In genomic region chr11:64868904-64869570, GRCh38 we compare ENCODE assay signal across 8 cellular contexts. TPM values are rescaled to one million over a fixed set of nuclear protein-coding genes. Genes with fewer than 3 reads are reported as not detected.
DNase-seq lines count a peak whose midpoint lies in the region; ATAC-seq lines count a peak whose summit lies in the region.

No MANE protein-coding gene starts in this region.

- peak; percentile 6 for ATAC-seq in left ventricle myocardium superior
- ATAC-seq in stimulated activated naive CD8-positive, alpha-beta T cell treated with anti-CD3 and anti-CD28 coated beads, Interleukin-15, amount 100 ng/mL, for 72 hours, result peak; percentile 27
- ATAC-seq in HG03342 (IDR thresholded peaks at IDR 0.05; ENCODE audit: unreplicated experiment), result no peak
- no peak for ATAC-seq in HG03196 (IDR thresholded peaks at IDR 0.05; ENCODE audit: unreplicated experiment)
- ATAC-seq in GM18517 (IDR thresholded peaks at IDR 0.05; ENCODE audit: unreplicated experiment), result no peak

- peaks cover 67% of the 10 kb centered on the region for H3K4me1 Mint-ChIP-seq in activated T-helper 2 cell treated with anti-CD3 and anti-CD28 coated beads, Interferon-gamma antibody, Interleukin-2, Interleukin-4, amounts not matched to agents 10 μg/mL and 5 μg/mL and 100 μg/mL, durations not matched to agents 14 hours and 24 hours and 36 hours (ENCODE audit: low read depth)
- H3K4me1 Mint-ChIP-seq in stimulated activated naive CD8-positive, alpha-beta T cell treated with anti-CD3 and anti-CD28 coated beads, Interleukin-15, amount 100 ng/mL, for 72 hours, result peaks cover 95% of the 10 kb centered on the region

- intact Hi-C loops in activated T-helper 2 cell treated with anti-CD3 and anti-CD28 coated beads, Interferon-gamma antibody, Interleukin-2, Interleukin-4, amounts not matched to agents 10 μg/mL and 5 μg/mL and 100 μg/mL, durations not matched to agents 14 hours and 24 hours and 36 hours (cut with micrococcal nuclease), result loop anchor here (1.0 kb wide), 1 partner anchor 10 kb away; no protein-coding TSS in a partner anchor
- intact Hi-C loops in left ventricle myocardium superior (cut with micrococcal nuclease), result no loop called here

- H3K27ac Mint-ChIP-seq in activated T-helper 2 cell treated with anti-CD3 and anti-CD28 coated beads, Interferon-gamma antibody, Interleukin-2, Interleukin-4, amounts not matched to agents 10 μg/mL and 5 μg/mL and 100 μg/mL, durations not matched to agents 14 hours and 24 hours and 36 hours, result no peak overlapping the region
- peak overlapping the region in 1 of 2 donors; percentile 57 for H3K27ac Mint-ChIP-seq in stimulated activated naive CD8-positive, alpha-beta T cell treated with anti-CD3 and anti-CD28 coated beads, Interleukin-15, amount 100 ng/mL, for 72 hours

- DNase-seq in activated gamma-delta T cell treated with Interleukin-2 at 50 U/mL for 16 hours (peak; percentile 44), activated gamma-delta T cell (lab: John Stamatoyannopoulos, UW) (no peak), left ventricle myocardium superior (peak; percentile 45)
- DNase-seq in activated T-helper 2 cell treated with anti-CD3 and anti-CD28 coated beads, Interferon-gamma antibody, Interleukin-2, Interleukin-4, amounts not matched to agents 10 μg/mL and 5 μg/mL and 100 μg/mL, durations not matched to agents 14 hours and 24 hours and 36 hours (ENCODE audit: low spot score), result no peak
- DNase-seq in stimulated activated naive CD8-positive, alpha-beta T cell treated with anti-CD3 and anti-CD28 coated beads, Interleukin-15, amount 100 ng/mL, for 72 hours, result no peak

- H3K9me3 Mint-ChIP-seq in activated T-helper 2 cell treated with anti-CD3 and anti-CD28 coated beads, Interferon-gamma antibody, Interleukin-2, Interleukin-4, amounts not matched to agents 10 μg/mL and 5 μg/mL and 100 μg/mL, durations not matched to agents 14 hours and 24 hours and 36 hours, result peaks cover 13% of the 10 kb centered on the region
- peaks cover 0 to 8% of the 10 kb centered on the region in 2 donors for H3K9me3 Mint-ChIP-seq in stimulated activated naive CD8-positive, alpha-beta T cell treated with anti-CD3 and anti-CD28 coated beads, Interleukin-15, amount 100 ng/mL, for 72 hours

- H3K4me3 Mint-ChIP-seq in activated T-helper 2 cell treated with anti-CD3 and anti-CD28 coated beads, Interferon-gamma antibody, Interleukin-2, Interleukin-4, amounts not matched to agents 10 μg/mL and 5 μg/mL and 100 μg/mL, durations not matched to agents 14 hours and 24 hours and 36 hours (ENCODE audit: low read depth), result peak overlapping the region; percentile 51
- peak overlapping the region; percentile 76 to 79 for H3K4me3 Mint-ChIP-seq in stimulated activated naive CD8-positive, alpha-beta T cell treated with anti-CD3 and anti-CD28 coated beads, Interleukin-15, amount 100 ng/mL, for 72 hours

- H3K36me3 Mint-ChIP-seq in activated T-helper 2 cell treated with anti-CD3 and anti-CD28 coated beads, Interferon-gamma antibody, Interleukin-2, Interleukin-4, amounts not matched to agents 10 μg/mL and 5 μg/mL and 100 μg/mL, durations not matched to agents 14 hours and 24 hours and 36 hours (ENCODE audit: low read depth), result peaks cover 67% of the 10 kb centered on the region

- H3K27me3 Mint-ChIP-seq in activated T-helper 2 cell treated with anti-CD3 and anti-CD28 coated beads, Interferon-gamma antibody, Interleukin-2, Interleukin-4, amounts not matched to agents 10 μg/mL and 5 μg/mL and 100 μg/mL, durations not matched to agents 14 hours and 24 hours and 36 hours (ENCODE audit: low read depth), result no peaks in the 10 kb centered on the region
- no peaks in the 10 kb centered on the region for H3K27me3 Mint-ChIP-seq in stimulated activated naive CD8-positive, alpha-beta T cell treated with anti-CD3 and anti-CD28 coated beads, Interleukin-15, amount 100 ng/mL, for 72 hours

RNA-seq across cellular contexts. Expression of gene EHD1, which starts 9.4 kb away (rescaled TPM):
- 107 TPM in 2 replicates for total RNA-seq in activated T-helper 2 cell treated with anti-CD3 and anti-CD28 coated beads, Interferon-gamma antibody, Interleukin-2, Interleukin-4, amounts not matched to agents 10 μg/mL and 5 μg/mL and 100 μg/mL, durations not matched to agents 14 hours and 24 hours and 36 hours
- 52.5 TPM for total RNA-seq in left ventricle myocardium superior

RNA-seq across cellular contexts. Expression of gene CDC42BPG, which starts 24.6 kb away (rescaled TPM):
- 0.07 and 0.32 TPM in 2 replicates for total RNA-seq in activated T-helper 2 cell treated with anti-CD3 and anti-CD28 coated beads, Interferon-gamma antibody, Interleukin-2, Interleukin-4, amounts not matched to agents 10 μg/mL and 5 μg/mL and 100 μg/mL, durations not matched to agents 14 hours and 24 hours and 36 hours
- 0.40 TPM for total RNA-seq in left ventricle myocardium superior

RNA-seq across cellular contexts. Expression of gene ATG2A, which starts 48.0 kb away (rescaled TPM):
- total RNA-seq in activated T-helper 2 cell treated with anti-CD3 and anti-CD28 coated beads, Interferon-gamma antibody, Interleukin-2, Interleukin-4, amounts not matched to agents 10 μg/mL and 5 μg/mL and 100 μg/mL, durations not matched to agents 14 hours and 24 hours and 36 hours, result 20.7 and 26.1 TPM in 2 replicates
- total RNA-seq in left ventricle myocardium superior, result 13.0 TPM

RNA-seq across cellular contexts. Expression of gene PPP2R5B, which starts 55.5 kb away (rescaled TPM):
- total RNA-seq in activated T-helper 2 cell treated with anti-CD3 and anti-CD28 coated beads, Interferon-gamma antibody, Interleukin-2, Interleukin-4, amounts not matched to agents 10 μg/mL and 5 μg/mL and 100 μg/mL, durations not matched to agents 14 hours and 24 hours and 36 hours, result 13.6 and 16.1 TPM in 2 replicates
- total RNA-seq in left ventricle myocardium superior, result 18.4 TPM

RNA-seq across cellular contexts. Expression of gene MEN1, which starts 58.7 kb away (rescaled TPM):
- total RNA-seq in activated T-helper 2 cell treated with anti-CD3 and anti-CD28 coated beads, Interferon-gamma antibody, Interleukin-2, Interleukin-4, amounts not matched to agents 10 μg/mL and 5 μg/mL and 100 μg/mL, durations not matched to agents 14 hours and 24 hours and 36 hours, result 46.2 and 47.2 TPM in 2 replicates
- 9.1 TPM for total RNA-seq in left ventricle myocardium superior

Comparison
In these comparisons a context has a peak if more than half of its experiments do, and no peak if none do; other contexts are left out.
1. DNase-seq: peak in activated gamma-delta T cell treated with Interleukin-2 at 50 U/mL for 16 hours (single experiment) and left ventricle myocardium superior (single experiment); none in activated gamma-delta T cell (single experiment), activated T-helper 2 cell treated with anti-CD3 and anti-CD28 coated beads, Interferon-gamma antibody, Interleukin-2, Interleukin-4, amounts not matched to agents 10 μg/mL and 5 μg/mL and 100 μg/mL, durations not matched to agents 14 hours and 24 hours and 36 hours (single experiment) and stimulated activated naive CD8-positive, alpha-beta T cell treated with anti-CD3 and anti-CD28 coated beads, Interleukin-15, amount 100 ng/mL, for 72 hours (0 of 2).
2. ATAC-seq: peak in left ventricle myocardium superior (single experiment) and stimulated activated naive CD8-positive, alpha-beta T cell treated with anti-CD3 and anti-CD28 coated beads, Interleukin-15, amount 100 ng/mL, for 72 hours (single experiment); none in HG03342 (single experiment), HG03196 (single experiment) and GM18517 (single experiment).